In genomic region chr13:109567315-109567714, GRCh38 we compare ENCODE assay signal across 22 cellular contexts.
"Had no signal": no experiment of that assay in that cellular context is flagged by ENCODE, and none has a peak within 500 bp of the region (broad histone marks: within the 10 kb centered on the region; RNA-seq: fewer than 3 reads in every experiment).

No MANE protein-coding gene starts in this region.

- H3K27me3 ChIP-seq: gastrocnemius medialis, left lung, spleen, suprapubic skin, upper lobe of left lung had no signal

- DNase-seq: activated CD4-positive, alpha-beta T cell treated with anti-CD3 and anti-CD28 coated beads, Interleukin-2, amount 50 U/mL, for 4 hours; activated CD4-positive, CD25-positive, alpha-beta regulatory T cell treated with anti-CD3 and anti-CD28 coated beads, Interleukin-2, amount 50 U/mL, for 72 hours; activated CD8-positive, alpha-beta memory T cell treated with anti-CD3 and anti-CD28 coated beads, Interleukin-2, amount 10 ng/mL, durations not matched to agents 7 days and 5 days; activated effector memory CD4-positive, alpha-beta T cell treated with Interleukin-2 at 50 U/mL for 16 hours; activated naive CD8-positive, alpha-beta T cell treated with anti-CD3 and anti-CD28 coated beads, Interleukin-2, amount 10 ng/mL, durations not matched to agents 7 days and 5 days; activated T-cell treated with anti-CD3 and anti-CD28 coated beads, Interleukin-2, amount 50 U/mL, for 24 hours; anterior cingulate cortex; caudate nucleus; cortex of kidney; effector memory CD4-positive, alpha-beta T cell; gastrocnemius medialis; left lung; mesenchymal stem cell; occipital lobe; spleen; stimulated activated CD4-positive, alpha-beta T cell treated with anti-CD3 and anti-CD28 coated beads, Interleukin-2, amount 100 ng/mL, for 48 hours; stimulated activated naive CD8-positive, alpha-beta T cell treated with anti-CD3 and anti-CD28 coated beads, Interleukin-15, Interleukin-2, amounts not matched to agents 100 U/mL and 50 U/mL, for 24 hours had no signal

- H3K27me3 Mint-ChIP-seq: activated T-cell treated with anti-CD3 and anti-CD28 coated beads, Interleukin-2, amount 50 U/mL, for 24 hours had no signal

- H3K4me1 ChIP-seq: gastrocnemius medialis, left lung, suprapubic skin had no signal

- H3K4me3 ChIP-seq: gastrocnemius medialis, left lung, prostate gland, spleen, suprapubic skin, upper lobe of left lung had no signal

- H3K4me1 Mint-ChIP-seq: nephron had no signal

- H3K27ac Mint-ChIP-seq: activated CD8-positive, alpha-beta memory T cell treated with anti-CD3 and anti-CD28 coated beads, Interleukin-2, amount 10 ng/mL, durations not matched to agents 7 days and 5 days; activated naive CD8-positive, alpha-beta T cell treated with anti-CD3 and anti-CD28 coated beads, Interleukin-2, amount 10 ng/mL, durations not matched to agents 7 days and 5 days; activated T-cell treated with anti-CD3 and anti-CD28 coated beads, Interleukin-2, amount 50 U/mL, for 24 hours; nephron had no signal

- H3K9me3 Mint-ChIP-seq: activated T-cell treated with anti-CD3 and anti-CD28 coated beads, Interleukin-2, amount 50 U/mL, for 24 hours; nephron had no signal

- H3K4me3 Mint-ChIP-seq: activated CD8-positive, alpha-beta memory T cell treated with anti-CD3 and anti-CD28 coated beads, Interleukin-2, amount 10 ng/mL, durations not matched to agents 7 days and 5 days; activated naive CD8-positive, alpha-beta T cell treated with anti-CD3 and anti-CD28 coated beads, Interleukin-2, amount 10 ng/mL, durations not matched to agents 7 days and 5 days; activated T-cell treated with anti-CD3 and anti-CD28 coated beads, Interleukin-2, amount 50 U/mL, for 24 hours; nephron had no signal

- H3K36me3 ChIP-seq: gastrocnemius medialis, left lung, prostate gland, spleen, suprapubic skin, upper lobe of left lung had no signal

- H3K9me3 ChIP-seq: gastrocnemius medialis, left lung, prostate gland, spleen, suprapubic skin, upper lobe of left lung had no signal

- ATAC-seq: activated CD8-positive, alpha-beta memory T cell treated with anti-CD3 and anti-CD28 coated beads, Interleukin-2, amount 10 ng/mL, durations not matched to agents 7 days and 5 days; gastrocnemius medialis; left lung; sciatic nerve; stimulated activated naive CD8-positive, alpha-beta T cell treated with anti-CD3 and anti-CD28 coated beads, Interleukin-15, Interleukin-2, amounts not matched to agents 100 U/mL and 50 U/mL, for 24 hours had no signal

- H3K27ac ChIP-seq: gastrocnemius medialis, left lung, spleen, suprapubic skin, upper lobe of left lung had no signal
